ENCODE assay signal across 11 cellular contexts in genomic region chr4:153518001-153518400, GRCh38. TPM values are rescaled to one million over a fixed set of nuclear protein-coding genes. Genes with fewer than 3 reads are reported as not detected.
DNase-seq lines count a peak whose midpoint lies in the region; ATAC-seq, FAIRE-seq and TF ChIP-seq lines count a peak whose summit lies in the region.
"Had no signal": no experiment of that assay in that cellular context is flagged by ENCODE, and none has a peak within 500 bp of the region (broad histone marks: within the 10 kb centered on the region; RNA-seq: fewer than 3 reads in every experiment).

No MANE protein-coding gene starts in this region.

- H3K9me3 Mint-ChIP-seq in activated CD4-positive, alpha-beta T cell treated with anti-CD3 and anti-CD28 coated beads, Interleukin-2, amount 10 ng/mL, durations not matched to agents 7 days and 5 days = no peaks in the 10 kb centered on the region
- peaks cover 0 to 4% of the 10 kb centered on the region in 2 donors for H3K9me3 Mint-ChIP-seq in activated naive CD4-positive, alpha-beta T cell treated with anti-CD3 and anti-CD28 coated beads, Interleukin-2, amount 50 U/mL, for 72 hours
- H3K9me3 Mint-ChIP-seq in immature natural killer cell = no peaks in the 10 kb centered on the region
- H3K9me3 Mint-ChIP-seq in stimulated activated effector memory CD8-positive, alpha-beta T cell treated with anti-CD3 and anti-CD28 coated beads, Interleukin-12 subunit alpha, Interleukin-12 subunit beta, amount 100 ng/mL, for 72 hours = no peaks in the 10 kb centered on the region

- no peak for DNase-seq in activated CD4-positive, alpha-beta T cell treated with anti-CD3 and anti-CD28 coated beads, Interleukin-2, amount 10 ng/mL, durations not matched to agents 7 days and 5 days
- DNase-seq in activated CD4-positive, alpha-beta T cell treated with anti-CD3 and anti-CD28 coated beads, Interleukin-2, amount 50 U/mL, for 1 hour = no peak
- no peak for DNase-seq in activated naive CD4-positive, alpha-beta T cell treated with anti-CD3 and anti-CD28 coated beads, Interleukin-2, amount 50 U/mL, for 72 hours (ENCODE audit: low spot score in 2 of 2)
- DNase-seq in immature natural killer cell = no peak
- DNase-seq in stimulated activated effector memory CD8-positive, alpha-beta T cell treated with anti-CD3 and anti-CD28 coated beads, Interleukin-12 subunit alpha, Interleukin-12 subunit beta, amount 100 ng/mL, for 72 hours (ENCODE audit: low spot score in 2 of 2) = no peak
- no peak for DNase-seq in GM12891 (ENCODE audit: insufficient read length, low spot score)
- no peak for DNase-seq in EL
- DNase-seq: NCI-H187 treated with DMSO at 0.1 percent for 48 hours; PC-3; stimulated activated CD4-positive, alpha-beta T cell treated with anti-CD3 and anti-CD28 coated beads, Interleukin-4, amount 100 ng/mL, for 4 hours had no signal

- H3K36me3 Mint-ChIP-seq in activated CD4-positive, alpha-beta T cell treated with anti-CD3 and anti-CD28 coated beads, Interleukin-2, amount 10 ng/mL, durations not matched to agents 7 days and 5 days (ENCODE audit: low read depth) = peaks cover 24% of the 10 kb centered on the region
- H3K36me3 Mint-ChIP-seq in activated naive CD4-positive, alpha-beta T cell treated with anti-CD3 and anti-CD28 coated beads, Interleukin-2, amount 50 U/mL, for 72 hours = peaks cover 6 to 7% of the 10 kb centered on the region in 2 donors
- H3K36me3 Mint-ChIP-seq in immature natural killer cell = no peaks in the 10 kb centered on the region
- H3K36me3 Mint-ChIP-seq in stimulated activated effector memory CD8-positive, alpha-beta T cell treated with anti-CD3 and anti-CD28 coated beads, Interleukin-12 subunit alpha, Interleukin-12 subunit beta, amount 100 ng/mL, for 72 hours = peaks cover 19% of the 10 kb centered on the region

- POLR2A ChIA-PET in activated CD4-positive, alpha-beta T cell treated with anti-CD3 and anti-CD28 coated beads, Interleukin-2, amount 10 ng/mL, durations not matched to agents 7 days and 5 days (lab: Charles Lee) = no interaction called here

- H3K27ac Mint-ChIP-seq in activated CD4-positive, alpha-beta T cell treated with anti-CD3 and anti-CD28 coated beads, Interleukin-2, amount 10 ng/mL, durations not matched to agents 7 days and 5 days = peak overlapping the region; percentile 94
- peak overlapping the region; percentile 18 to 97 for H3K27ac Mint-ChIP-seq in activated naive CD4-positive, alpha-beta T cell treated with anti-CD3 and anti-CD28 coated beads, Interleukin-2, amount 50 U/mL, for 72 hours
- H3K27ac Mint-ChIP-seq in immature natural killer cell = peak overlapping the region; percentile 47 to 96 (median 84)
- peak overlapping the region; percentile 57 for H3K27ac Mint-ChIP-seq in stimulated activated effector memory CD8-positive, alpha-beta T cell treated with anti-CD3 and anti-CD28 coated beads, Interleukin-12 subunit alpha, Interleukin-12 subunit beta, amount 100 ng/mL, for 72 hours

- no peak for ATAC-seq in activated naive CD4-positive, alpha-beta T cell treated with anti-CD3 and anti-CD28 coated beads, Interleukin-2, amount 50 U/mL, for 72 hours
- no peak for ATAC-seq in stimulated activated effector memory CD8-positive, alpha-beta T cell treated with anti-CD3 and anti-CD28 coated beads, Interleukin-12 subunit alpha, Interleukin-12 subunit beta, amount 100 ng/mL, for 72 hours
- ATAC-seq in GM18870 (IDR thresholded peaks at IDR 0.05; ENCODE audit: unreplicated experiment) = no peak
- ATAC-seq: PC-3 had no signal

- CTCF ChIA-PET in activated CD4-positive, alpha-beta T cell treated with anti-CD3 and anti-CD28 coated beads, Interleukin-2, amount 10 ng/mL, durations not matched to agents 7 days and 5 days (lab: Charles Lee) = interaction anchor here (0.6 to 2.4 kb wide), 8 partner anchors 9 to 1409 kb away, joined by 3 to 8 read pairs (median 3); no protein-coding TSS in a partner anchor

- no peaks in the 10 kb centered on the region for H3K27me3 Mint-ChIP-seq in activated CD4-positive, alpha-beta T cell treated with anti-CD3 and anti-CD28 coated beads, Interleukin-2, amount 10 ng/mL, durations not matched to agents 7 days and 5 days
- peaks cover 2 to 8% (median 3%) of the 10 kb centered on the region in 3 donors for H3K27me3 Mint-ChIP-seq in immature natural killer cell (ENCODE audit: low read depth in 3 of 3)

- peak overlapping the region; percentile 60 for H3K4me3 Mint-ChIP-seq in activated CD4-positive, alpha-beta T cell treated with anti-CD3 and anti-CD28 coated beads, Interleukin-2, amount 10 ng/mL, durations not matched to agents 7 days and 5 days
- H3K4me3 Mint-ChIP-seq in immature natural killer cell = peak overlapping the region; percentile 70 to 85 (median 80)
- H3K4me3 Mint-ChIP-seq in stimulated activated effector memory CD8-positive, alpha-beta T cell treated with anti-CD3 and anti-CD28 coated beads, Interleukin-12 subunit alpha, Interleukin-12 subunit beta, amount 100 ng/mL, for 72 hours = peak overlapping the region; percentile 58

- no peak for FAIRE-seq in GM12891 (lab: Jason Lieb, UNC)

- TF ChIP-seq POLR2A in GM12891 (IDR thresholded peaks at IDR 0.05; ENCODE audit: low read depth, low read length) = no peak

- H3K4me1 Mint-ChIP-seq in activated CD4-positive, alpha-beta T cell treated with anti-CD3 and anti-CD28 coated beads, Interleukin-2, amount 10 ng/mL, durations not matched to agents 7 days and 5 days = peaks cover 77% of the 10 kb centered on the region
- peaks cover 82 to 87% of the 10 kb centered on the region in 2 donors for H3K4me1 Mint-ChIP-seq in immature natural killer cell
- peaks cover 70% of the 10 kb centered on the region for H3K4me1 Mint-ChIP-seq in stimulated activated effector memory CD8-positive, alpha-beta T cell treated with anti-CD3 and anti-CD28 coated beads, Interleukin-12 subunit alpha, Interleukin-12 subunit beta, amount 100 ng/mL, for 72 hours

TF ChIP-seq in GM12891, 5 proteins besides CTCF, POLR2A, EP300 and RAD21:
- TF ChIP-seq TAF1 (IDR thresholded peaks at IDR 0.05; ENCODE audit: low read depth, low read length) (no peak), POU2F2 (IDR thresholded peaks at IDR 0.05; ENCODE audit: low read depth, low read length) (no peak), SPI1 (IDR thresholded peaks at IDR 0.05; ENCODE audit: low read depth, low read length) (no peak), PAX5 (IDR thresholded peaks at IDR 0.05; ENCODE audit: insufficient read depth, low read length, severe bottlenecking) (no peak), POLR2AphosphoS5 (IDR thresholded peaks at IDR 0.05; ENCODE audit: low read depth, low read length) (no peak)

RNA-seq across cellular contexts. Expression of gene TMEM131L, which starts 51.8 kb away (rescaled TPM):
- 10 to 100 TPM; 49.3 to 56.0 TPM for total RNA-seq in activated CD4-positive, alpha-beta T cell treated with anti-CD3 and anti-CD28 coated beads, Interleukin-2, amount 10 ng/mL, durations not matched to agents 7 days and 5 days
- 10 to 100 TPM; 44.8 to 47.7 TPM for total RNA-seq in activated naive CD4-positive, alpha-beta T cell treated with anti-CD3 and anti-CD28 coated beads, Interleukin-2, amount 50 U/mL, for 72 hours
- 10 to 100 TPM in 2 of 3 donors, 1 to 10 TPM in 1; 9.3 to 32.4 (median 20.6) TPM for polyA plus RNA-seq in immature natural killer cell
- polyA plus RNA-seq in GM12891 (2012; ENCODE audit: low read depth, missing spikeins) = 50.3 TPM
